In the genomic region with DNA sequence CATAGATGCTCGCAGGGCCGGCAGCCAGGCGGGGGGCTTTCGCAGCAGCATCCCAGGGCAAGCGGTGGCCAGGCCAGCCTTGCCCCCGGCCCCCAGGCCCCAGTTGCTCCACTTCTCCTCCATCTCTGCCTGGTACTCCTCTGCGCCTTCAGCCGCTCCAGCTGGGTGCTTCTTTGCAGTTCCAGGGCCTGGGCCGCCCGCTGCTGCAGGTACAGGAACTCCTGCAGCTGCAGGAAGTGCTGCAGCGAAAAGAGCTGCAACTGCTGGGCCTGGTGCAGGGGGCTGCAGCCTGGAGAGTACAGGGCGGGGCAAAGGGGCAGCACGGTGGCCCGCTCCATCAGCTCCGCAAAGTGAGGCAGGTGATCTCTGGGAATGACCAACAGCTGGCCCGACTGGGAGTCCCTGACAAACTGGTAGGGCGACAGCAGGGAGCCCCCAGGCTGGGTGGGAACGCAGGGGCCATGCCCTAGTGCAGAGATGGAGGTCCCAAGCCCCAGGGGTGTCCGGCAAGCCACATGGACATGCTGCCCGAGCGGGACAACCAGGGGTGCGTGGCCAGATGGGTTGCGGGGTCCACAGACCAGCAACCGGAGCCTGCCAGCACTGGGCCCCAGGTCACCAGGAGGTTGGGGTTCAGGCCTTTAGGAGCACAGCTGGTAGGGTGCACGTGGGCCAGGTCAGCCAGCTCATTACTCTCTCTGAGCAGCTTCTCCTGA, we compare ENCODE assay signal across 31 cellular contexts.
"Had no signal": no experiment of that assay in that cellular context is flagged by ENCODE, and none has a peak within 500 bp of the region (broad histone marks: within the 10 kb centered on the region; RNA-seq: fewer than 3 reads in every experiment).

No MANE protein-coding gene starts in this region.

- H3K4me1 Mint-ChIP-seq: activated CD4-positive, alpha-beta T cell treated with anti-CD3 and anti-CD28 coated beads, Interleukin-2, amount 10 ng/mL, durations not matched to agents 7 days and 5 days had no signal

- H3K27me3 ChIP-seq: adrenal gland, body of pancreas, breast epithelium, Peyer's patch, SJSA1 had no signal

- ATAC-seq: activated naive CD4-positive, alpha-beta T cell treated with anti-CD3 and anti-CD28 coated beads, Interleukin-2, amount 50 U/mL, for 72 hours; activated T-cell treated with anti-CD3 and anti-CD28 coated beads, Interleukin-2, amount 50 U/mL, for 4 hours; body of pancreas; PC-3 had no signal

- H3K9ac ChIP-seq: KMS-11, SK-N-SH had no signal

- H3K36me3 ChIP-seq: SJSA1 had no signal

- H3K4me3 ChIP-seq: adrenal gland, body of pancreas, breast epithelium, Peyer's patch, SJSA1 had no signal

- H3K4me2 ChIP-seq: KMS-11, SK-N-SH had no signal

- H3K27ac Mint-ChIP-seq: activated CD4-positive, alpha-beta T cell treated with anti-CD3 and anti-CD28 coated beads, Interleukin-2, amount 10 ng/mL, durations not matched to agents 7 days and 5 days; activated naive CD4-positive, alpha-beta T cell treated with anti-CD3 and anti-CD28 coated beads for 36 hours; activated naive CD4-positive, alpha-beta T cell treated with anti-CD3 and anti-CD28 coated beads, Interleukin-2, amount 50 U/mL, for 72 hours; activated T-helper 1 cell treated with anti-CD3 and anti-CD28 coated beads, Interleukin-12 subunit alpha, Interleukin-12 subunit beta, Interleukin-2, Interleukin-4 antibody, amounts not matched to agents 30 ng/mL and 10 ng/mL and 1 ng/mL, durations not matched to agents 14 hours and 24 hours and 36 hours; T-helper 1 cell treated with Interleukin-12 subunit alpha and Interleukin-12 subunit beta and Interleukin-4 antibody, amounts not matched to agents 30 μg/mL and 1 μg/mL, for 36 hours; T-helper 2 cell treated with Interferon-gamma antibody and Interleukin-4, amounts not matched to agents 5 μg/mL and 100 μg/mL, for 36 hours had no signal

- H3K4me1 ChIP-seq: adrenal gland, breast epithelium, SJSA1 had no signal

- DNase-seq: activated CD4-positive, alpha-beta T cell treated with anti-CD3 and anti-CD28 coated beads, Interleukin-2, amount 10 ng/mL, durations not matched to agents 7 days and 5 days; activated CD4-positive, alpha-beta T cell treated with anti-CD3 and anti-CD28 coated beads, Interleukin-2, amount 50 U/mL, for 48 hours; activated CD8-positive, alpha-beta memory T cell treated with anti-CD3 and anti-CD28 coated beads, Interleukin-2, amount 50 U/mL, for 4 hours; activated gamma-delta T cell treated with Interleukin-2 at 50 U/mL for 16 hours; activated naive CD4-positive, alpha-beta T cell treated with anti-CD3 and anti-CD28 coated beads for 36 hours; activated T-cell treated with anti-CD3 and anti-CD28 coated beads for 4 hours; activated T-cell treated with anti-CD3 and anti-CD28 coated beads, Interleukin-2, amount 50 U/mL, for 4 hours; adrenal gland; body of pancreas; MM.1S; MV-4-11; NCI-H1092 treated with DMSO at 0.1 percent for 48 hours; NCI-H146; NCI-H187; NCI-H2107; NCI-H2171; NCI-H526; NCI-H748 treated with DMSO at 0.1 percent for 48 hours; NK-92 treated with Interleukin-12 subunit alpha and Interleukin-12 subunit beta, amount 100 ng/mL, for 24 hours; PC-3; Peyer's patch; RPMI8226; SHP77 treated with DMSO at 0.1 percent for 48 hours; SK-N-SH had no signal

- H3K27ac ChIP-seq: adrenal gland, body of pancreas, KMS-11, Peyer's patch, SJSA1 had no signal

- H3K9me3 Mint-ChIP-seq: activated CD4-positive, alpha-beta T cell treated with anti-CD3 and anti-CD28 coated beads, Interleukin-2, amount 10 ng/mL, durations not matched to agents 7 days and 5 days; activated naive CD4-positive, alpha-beta T cell treated with anti-CD3 and anti-CD28 coated beads for 36 hours; activated naive CD4-positive, alpha-beta T cell treated with anti-CD3 and anti-CD28 coated beads, Interleukin-2, amount 50 U/mL, for 72 hours; activated T-cell treated with anti-CD3 and anti-CD28 coated beads, Interleukin-2, amount 50 U/mL, for 4 hours; activated T-helper 1 cell treated with anti-CD3 and anti-CD28 coated beads, Interleukin-12 subunit alpha, Interleukin-12 subunit beta, Interleukin-2, Interleukin-4 antibody, amounts not matched to agents 30 ng/mL and 10 ng/mL and 1 ng/mL, durations not matched to agents 14 hours and 24 hours and 36 hours; T-helper 1 cell treated with Interleukin-12 subunit alpha and Interleukin-12 subunit beta and Interleukin-4 antibody, amounts not matched to agents 30 μg/mL and 1 μg/mL, for 36 hours; T-helper 2 cell treated with Interferon-gamma antibody and Interleukin-4, amounts not matched to agents 5 μg/mL and 100 μg/mL, for 36 hours had no signal

- H3K4me3 Mint-ChIP-seq: activated CD4-positive, alpha-beta T cell treated with anti-CD3 and anti-CD28 coated beads, Interleukin-2, amount 10 ng/mL, durations not matched to agents 7 days and 5 days; activated naive CD4-positive, alpha-beta T cell treated with anti-CD3 and anti-CD28 coated beads for 36 hours; activated T-cell treated with anti-CD3 and anti-CD28 coated beads, Interleukin-2, amount 50 U/mL, for 4 hours; activated T-helper 1 cell treated with anti-CD3 and anti-CD28 coated beads, Interleukin-12 subunit alpha, Interleukin-12 subunit beta, Interleukin-2, Interleukin-4 antibody, amounts not matched to agents 30 ng/mL and 10 ng/mL and 1 ng/mL, durations not matched to agents 14 hours and 24 hours and 36 hours; T-helper 1 cell treated with Interleukin-12 subunit alpha and Interleukin-12 subunit beta and Interleukin-4 antibody, amounts not matched to agents 30 μg/mL and 1 μg/mL, for 36 hours; T-helper 2 cell treated with Interferon-gamma antibody and Interleukin-4, amounts not matched to agents 5 μg/mL and 100 μg/mL, for 36 hours had no signal

- H3K9me3 ChIP-seq: adrenal gland, body of pancreas, breast epithelium, Peyer's patch, SJSA1, SK-N-SH had no signal
